ENCODE assay signal across 22 cellular contexts in the genomic region with DNA sequence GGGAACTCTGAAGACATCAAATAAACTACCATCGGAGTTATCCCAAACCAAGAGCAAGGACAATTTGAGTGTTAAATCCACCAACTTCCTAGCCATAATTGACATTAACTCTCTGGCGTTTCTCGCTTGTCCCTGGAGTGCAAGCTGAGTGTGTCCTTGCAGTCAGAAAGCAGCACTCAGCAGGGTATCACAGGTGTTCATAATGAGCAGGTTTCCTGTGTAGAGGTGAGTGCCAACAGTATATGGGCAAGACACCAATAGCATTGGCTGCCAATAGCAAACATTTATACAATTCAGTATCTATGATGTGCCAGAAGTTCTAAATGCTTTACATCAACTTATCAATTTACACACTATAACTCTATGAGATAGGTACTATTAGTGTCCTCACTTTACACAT. TPM values are rescaled to one million over a fixed set of nuclear protein-coding genes. Genes with fewer than 3 reads are reported as not detected.
DNase-seq lines count a peak whose midpoint lies in the region; ATAC-seq and TF ChIP-seq lines count a peak whose summit lies in the region.
"Had no signal": no experiment of that assay in that cellular context is flagged by ENCODE, and none has a peak within 500 bp of the region (broad histone marks: within the 10 kb centered on the region; RNA-seq: fewer than 3 reads in every experiment).

No MANE protein-coding gene starts in this region.

- H3K9me3 ChIP-seq in breast epithelium: no peaks in the 10 kb centered on the region
- H3K9me3 ChIP-seq: sigmoid colon, thyroid gland had no signal

- H3K4me1 ChIP-seq in breast epithelium: no peaks in the 10 kb centered on the region
- H3K4me1 ChIP-seq: thyroid gland had no signal

- peaks cover 12% of the 10 kb centered on the region for H3K4me1 Mint-ChIP-seq in MCF 10A (ENCODE audit: insufficient read depth, unreplicated experiment)
- H3K4me1 Mint-ChIP-seq: nephron progenitor cell had no signal

- no peaks in the 10 kb centered on the region for H3K36me3 ChIP-seq in breast epithelium
- H3K36me3 ChIP-seq: cardiac muscle cell, sigmoid colon, thyroid gland had no signal

- no peaks in the 10 kb centered on the region for H3K36me3 Mint-ChIP-seq in MCF 10A (ENCODE audit: insufficient read depth, unreplicated experiment)

- H3K9me3 Mint-ChIP-seq in MCF 10A (ENCODE audit: unreplicated experiment): no peaks in the 10 kb centered on the region
- H3K9me3 Mint-ChIP-seq: activated naive CD4-positive, alpha-beta T cell treated with anti-CD3 and anti-CD28 coated beads, Interleukin-2, amount 50 U/mL, for 24 hours; activated T-helper 1 cell treated with anti-CD3 and anti-CD28 coated beads, Interleukin-12 subunit alpha, Interleukin-12 subunit beta, Interleukin-2, Interleukin-4 antibody, amounts not matched to agents 30 ng/mL and 10 ng/mL and 1 ng/mL, durations not matched to agents 14 hours and 24 hours and 36 hours; stimulated activated naive CD8-positive, alpha-beta T cell treated with anti-CD3 and anti-CD28 coated beads, Interleukin-15, amount 100 ng/mL, for 72 hours; T-helper 1 cell treated with Interleukin-12 subunit alpha and Interleukin-12 subunit beta and Interleukin-4 antibody, amounts not matched to agents 30 μg/mL and 1 μg/mL, for 36 hours had no signal

- CTCF ChIA-PET in MCF 10A (lab: Yijun Ruan, JAX): interaction anchor here (0.6 kb wide), 1 partner anchor 1014 kb away, joined by 3 read pairs; no protein-coding TSS in a partner anchor

- TF ChIP-seq CTCF in MCF 10A (IDR thresholded peaks at IDR 0.05; ENCODE audit: unreplicated experiment): no peak
- no peak for TF ChIP-seq CTCF in breast epithelium (IDR thresholded peaks at IDR 0.05)

- intact Hi-C loops in MCF 10A (cut with micrococcal nuclease): no loop called here
- intact Hi-C loops in breast epithelium (cut with DNase I; ENCODE audit: low total_unique reads): no loop called here
- intact Hi-C loops in posterior cingulate gyrus (cut with DNase I): no loop called here

- ATAC-seq in GM18868 (IDR thresholded peaks at IDR 0.05; ENCODE audit: unreplicated experiment): no peak
- ATAC-seq: stimulated activated naive CD8-positive, alpha-beta T cell treated with anti-CD3 and anti-CD28 coated beads, Interleukin-15, amount 100 ng/mL, for 72 hours had no signal

- H3K4me3 ChIP-seq in breast epithelium: no peak overlapping the region
- H3K4me3 ChIP-seq: cardiac muscle cell, sigmoid colon, SK-N-MC, thyroid gland had no signal

- peak overlapping the region; percentile 46 for H3K27ac Mint-ChIP-seq in MCF 10A (ENCODE audit: low read depth, unreplicated experiment)
- H3K27ac Mint-ChIP-seq: activated T-helper 1 cell treated with anti-CD3 and anti-CD28 coated beads, Interleukin-12 subunit alpha, Interleukin-12 subunit beta, Interleukin-2, Interleukin-4 antibody, amounts not matched to agents 30 ng/mL and 10 ng/mL and 1 ng/mL, durations not matched to agents 14 hours and 24 hours and 36 hours; nephron progenitor cell; stimulated activated naive CD8-positive, alpha-beta T cell treated with anti-CD3 and anti-CD28 coated beads, Interleukin-15, amount 100 ng/mL, for 72 hours; T-helper 1 cell treated with Interleukin-12 subunit alpha and Interleukin-12 subunit beta and Interleukin-4 antibody, amounts not matched to agents 30 μg/mL and 1 μg/mL, for 36 hours had no signal

- no peaks in the 10 kb centered on the region for H3K27me3 Mint-ChIP-seq in MCF 10A (ENCODE audit: insufficient read depth, unreplicated experiment)
- H3K27me3 Mint-ChIP-seq: activated naive CD4-positive, alpha-beta T cell treated with anti-CD3 and anti-CD28 coated beads, Interleukin-2, amount 50 U/mL, for 24 hours; stimulated activated naive CD8-positive, alpha-beta T cell treated with anti-CD3 and anti-CD28 coated beads, Interleukin-15, amount 100 ng/mL, for 72 hours had no signal

- BruUV-seq in MCF 10A (replicated peaks; lab: Mats Ljungman, UMichigan): no TSS peak

- H3K27ac ChIP-seq in breast epithelium: no peak overlapping the region
- H3K27ac ChIP-seq: cardiac muscle cell, RWPE1, sigmoid colon, SK-N-MC, thyroid gland had no signal

- POLR2A ChIA-PET in MCF 10A (lab: Yijun Ruan, JAX): no interaction called here

- DNase-seq in MCF 10A (ENCODE audit: unreplicated experiment) (no peak), breast epithelium (ENCODE audit: low spot score in 2 of 2) (no peak), NCI-H2081 (lab: John Stamatoyannopoulos, UW) (peak; percentile 59 to 94), cerebellum (ENCODE audit: low spot score) (peak; percentile 19), Kasumi-1 (lab: John Stamatoyannopoulos, UW) (no peak), posterior cingulate gyrus (no peak)
- no peak for DNase-seq in activated CD4-positive, alpha-beta T cell treated with anti-CD3 and anti-CD28 coated beads, Interleukin-2, amount 50 U/mL, for 4 hours
- DNase-seq: activated CD4-positive, CD25-positive, alpha-beta regulatory T cell treated with anti-CD3 and anti-CD28 coated beads, Interleukin-2, amount 50 U/mL, for 72 hours; islet precursor cell; NCI-H1694 treated with DMSO at 0.1 percent for 48 hours; NCI-H526; nephron progenitor cell; sigmoid colon; stimulated activated naive CD8-positive, alpha-beta T cell treated with anti-CD3 and anti-CD28 coated beads, Interleukin-15, amount 100 ng/mL, for 72 hours; thyroid gland had no signal

- H3K4me3 Mint-ChIP-seq in MCF 10A (ENCODE audit: unreplicated experiment): no peak overlapping the region
- H3K4me3 Mint-ChIP-seq: activated naive CD4-positive, alpha-beta T cell treated with anti-CD3 and anti-CD28 coated beads, Interleukin-2, amount 50 U/mL, for 24 hours; activated T-helper 1 cell treated with anti-CD3 and anti-CD28 coated beads, Interleukin-12 subunit alpha, Interleukin-12 subunit beta, Interleukin-2, Interleukin-4 antibody, amounts not matched to agents 30 ng/mL and 10 ng/mL and 1 ng/mL, durations not matched to agents 14 hours and 24 hours and 36 hours; nephron progenitor cell; stimulated activated naive CD8-positive, alpha-beta T cell treated with anti-CD3 and anti-CD28 coated beads, Interleukin-15, amount 100 ng/mL, for 72 hours; T-helper 1 cell treated with Interleukin-12 subunit alpha and Interleukin-12 subunit beta and Interleukin-4 antibody, amounts not matched to agents 30 μg/mL and 1 μg/mL, for 36 hours had no signal

- H3K27me3 ChIP-seq in breast epithelium: no peaks in the 10 kb centered on the region
- H3K27me3 ChIP-seq: cardiac muscle cell, sigmoid colon, thyroid gland had no signal

- no peak for TF ChIP-seq POLR2A in breast epithelium (IDR thresholded peaks at IDR 0.05)

RNA-seq across cellular contexts. Expression of a gene that starts 11.2 kb away (rescaled TPM):
- total RNA-seq in MCF 10A (2022): 28.0 and 33.1 TPM in 2 replicates
- 100 to 1,000 TPM; 134 to 193 (median 160) TPM for total RNA-seq in breast epithelium
- 244 TPM for total RNA-seq in cerebellum

Comparison
In these comparisons a context has a peak if more than half of its experiments do, and no peak if none do; other contexts are left out.
1. DNase-seq: peak in NCI-H2081 (2 of 2) and cerebellum (single experiment); none in MCF 10A (single experiment), breast epithelium (0 of 2), activated CD4-positive, alpha-beta T cell treated with anti-CD3 and anti-CD28 coated beads, Interleukin-2, amount 50 U/mL, for 4 hours (0 of 2), Kasumi-1 (0 of 2) and posterior cingulate gyrus (0 of 10).